Comparison of ENCODE assay signal across 8 cellular contexts in genomic region chr3:53162672-53163458, GRCh38. TPM values are rescaled to one million over a fixed set of nuclear protein-coding genes. Genes with fewer than 3 reads are reported as not detected.
DNase-seq lines count a peak whose midpoint lies in the region; ATAC-seq and TF ChIP-seq lines count a peak whose summit lies in the region.

No MANE protein-coding gene starts in this region.

- H3K79me2 ChIP-seq in OCI-LY3 (ENCODE audit: low read length) = peaks cover 66% of the 10 kb centered on the region

- no peak overlapping the region for H2BK120ac ChIP-seq in mesenchymal stem cell (ENCODE audit: low read depth, low read length)

- H4K8ac ChIP-seq in mesenchymal stem cell (ENCODE audit: low read length) = peak overlapping the region; percentile 55

- peaks cover 28% of the 10 kb centered on the region for H3K36me3 ChIP-seq in OCI-LY3 (replicated peaks; ENCODE audit: low read depth, low read length)
- H3K36me3 ChIP-seq in adipocyte (ENCODE audit: control insufficient read depth, insufficient read depth, low read length, severe bottlenecking) = no peaks in the 10 kb centered on the region
- peaks cover 0 to 16% of the 10 kb centered on the region in 2 experiments for H3K36me3 ChIP-seq in mesenchymal stem cell (ENCODE audit: control insufficient read depth in 1 of 2, insufficient read depth in 2 of 2, low read depth in 1 of 2, low read length in 2 of 2)
- no peaks in the 10 kb centered on the region for H3K36me3 ChIP-seq in stomach smooth muscle (ENCODE audit: control insufficient read depth in 2 of 2, insufficient read depth in 2 of 2, low read length in 2 of 2)

- peak overlapping the region in 1 of 2 experiments; percentile 84 for H3K14ac ChIP-seq in mesenchymal stem cell (ENCODE audit: low read length in 2 of 2)

- DNase-seq in adipocyte (ENCODE audit: low read depth) (no peak), mesenchymal stem cell (peak; percentile 34), left lobe of liver (ENCODE audit: low spot score) (no peak), SW 1271 (lab: John Stamatoyannopoulos, UW) (no peak), C1 segment of cervical spinal cord (lab: John Stamatoyannopoulos, UW) (no peak)

- peak; percentile 27 for ATAC-seq in GM19455 (IDR thresholded peaks at IDR 0.05; ENCODE audit: unreplicated experiment)
- ATAC-seq in left lobe of liver = no peak

- peaks cover 19% of the 10 kb centered on the region for H3K79me1 ChIP-seq in mesenchymal stem cell (replicated peaks; ENCODE audit: low read length, poor library complexity, severe bottlenecking)

- no peak overlapping the region for H2BK15ac ChIP-seq in mesenchymal stem cell (ENCODE audit: low read depth, poor library complexity, severe bottlenecking)

- peak overlapping the region in 1 of 2 experiments; percentile 5 for H3K4ac ChIP-seq in mesenchymal stem cell (ENCODE audit: low read depth in 1 of 2, low read length in 2 of 2)

- H3K9me3 ChIP-seq in OCI-LY3 (ENCODE audit: insufficient read depth, low read length) = no peaks in the 10 kb centered on the region
- H3K9me3 ChIP-seq in adipocyte (ENCODE audit: control insufficient read depth, low read length) = no peaks in the 10 kb centered on the region
- H3K9me3 ChIP-seq in mesenchymal stem cell (ENCODE audit: control insufficient read depth, low read length) = no peaks in the 10 kb centered on the region
- no peaks in the 10 kb centered on the region for H3K9me3 ChIP-seq in stomach smooth muscle (ENCODE audit: control insufficient read depth in 2 of 2, low read length in 2 of 2)

- H3K4me3 ChIP-seq in OCI-LY3 (ENCODE audit: low read length) = peak overlapping the region; percentile 92
- peak overlapping the region; percentile 89 for H3K4me3 ChIP-seq in adipocyte (ENCODE audit: low read length)
- H3K4me3 ChIP-seq in mesenchymal stem cell (ENCODE audit: insufficient read depth in 1 of 2, low read depth in 1 of 2, low read length in 2 of 2) = peak overlapping the region; percentile 26 to 77
- peak overlapping the region in 1 of 2 donors; percentile 84 for H3K4me3 ChIP-seq in stomach smooth muscle (ENCODE audit: low read length in 2 of 2)

- TF ChIP-seq CTCF in OCI-LY3 (IDR thresholded peaks at IDR 0.05; ENCODE audit: low read depth, low read length) = no peak

- H3K4me2 ChIP-seq in OCI-LY3 (ENCODE audit: low read length) (peak overlapping the region; percentile 97), mesenchymal stem cell (ENCODE audit: low read length, poor library complexity, severe bottlenecking) (peak overlapping the region; percentile 66)

- no peak overlapping the region for H2AK5ac ChIP-seq in mesenchymal stem cell (ENCODE audit: low read length, severe bottlenecking)

- peaks cover 7% of the 10 kb centered on the region for H3K27me3 ChIP-seq in OCI-LY3 (ENCODE audit: low read depth, low read length)
- H3K27me3 ChIP-seq in adipocyte (replicated peaks; ENCODE audit: control insufficient read depth, insufficient read depth, low read length) = peaks cover 7% of the 10 kb centered on the region
- H3K27me3 ChIP-seq in mesenchymal stem cell (ENCODE audit: control insufficient read depth in 1 of 2, insufficient read depth in 1 of 2, low read length in 2 of 2) = peaks cover 1 to 4% of the 10 kb centered on the region in 2 experiments
- no peaks in the 10 kb centered on the region for H3K27me3 ChIP-seq in stomach smooth muscle (ENCODE audit: control insufficient read depth in 1 of 2, insufficient read depth in 2 of 2, low read length in 2 of 2)

- H4K20me1 ChIP-seq in OCI-LY3 (ENCODE audit: insufficient read depth, low read length) = peaks cover 58% of the 10 kb centered on the region

- peak overlapping the region in 1 of 2 experiments; percentile 89 for H3K18ac ChIP-seq in mesenchymal stem cell (ENCODE audit: low read depth in 1 of 2, low read length in 2 of 2)

- 78% methylated on average over 12 of the region's 12 CpGs for WGBS in mesenchymal stem cell

- H4K91ac ChIP-seq in mesenchymal stem cell (ENCODE audit: low read length) = peak overlapping the region; percentile 52

- peak overlapping the region; percentile 53 to 75 for H2BK12ac ChIP-seq in mesenchymal stem cell (ENCODE audit: low read length in 2 of 2)

- no peak overlapping the region for H3K27ac ChIP-seq in OCI-LY3 (ENCODE audit: low read length)
- no peak overlapping the region for H3K27ac ChIP-seq in mesenchymal stem cell (ENCODE audit: low read length, poor library complexity, severe bottlenecking)
- H3K27ac ChIP-seq in stomach smooth muscle (ENCODE audit: low read length) = peak overlapping the region; percentile 31

- H3K9ac ChIP-seq in OCI-LY3 (ENCODE audit: low read length) = peak overlapping the region; percentile 96
- H3K9ac ChIP-seq in adipocyte (ENCODE audit: low read length) = peak overlapping the region; percentile 75
- peak overlapping the region; percentile 66 for H3K9ac ChIP-seq in mesenchymal stem cell (ENCODE audit: low read length)
- H3K9ac ChIP-seq in stomach smooth muscle (ENCODE audit: low read length in 2 of 2) = no peak overlapping the region

- peaks cover 51% of the 10 kb centered on the region for H3K4me1 ChIP-seq in OCI-LY3 (ENCODE audit: low read length)
- H3K4me1 ChIP-seq in adipocyte (ENCODE audit: control insufficient read depth, insufficient read depth, low read length) = peaks cover 46% of the 10 kb centered on the region
- H3K4me1 ChIP-seq in mesenchymal stem cell (ENCODE audit: control insufficient read depth, insufficient read depth, low read depth, low read length) = peaks cover 34% of the 10 kb centered on the region
- peaks cover 35% of the 10 kb centered on the region for H3K4me1 ChIP-seq in stomach smooth muscle (ENCODE audit: control insufficient read depth, insufficient read depth, low read length)

- no peak overlapping the region for H2BK5ac ChIP-seq in mesenchymal stem cell (ENCODE audit: low read depth, low read length, poor library complexity, severe bottlenecking)

- H3K23ac ChIP-seq in mesenchymal stem cell (ENCODE audit: low read length in 2 of 2) = no peak overlapping the region

- H2AFZ ChIP-seq in OCI-LY3 (ENCODE audit: low read depth, low read length) = no peak overlapping the region
- no peak overlapping the region for H2AFZ ChIP-seq in mesenchymal stem cell (ENCODE audit: low read depth, low read length)

RNA-seq across cellular contexts. Expression of gene PRKCD, which starts 1.9 kb away (rescaled TPM):
- polyA plus RNA-seq in mesenchymal stem cell (2013, experiment 1 of 2) = 16.8 TPM
- polyA plus RNA-seq in mesenchymal stem cell (2013, experiment 2 of 2) = 15.8 TPM
- total RNA-seq in left lobe of liver = 4.6 TPM

RNA-seq across cellular contexts. Expression of gene RFT1, which starts 32.6 kb away (rescaled TPM):
- 10.1 TPM for polyA plus RNA-seq in mesenchymal stem cell (2013, experiment 1 of 2)
- polyA plus RNA-seq in mesenchymal stem cell (2013, experiment 2 of 2) = 10.0 TPM
- 11.8 TPM for total RNA-seq in left lobe of liver

Comparison
In these comparisons a context has a peak if more than half of its experiments do, and no peak if none do; other contexts are left out.
1. H3K9ac ChIP-seq: peak in OCI-LY3 (single experiment), adipocyte (single experiment) and mesenchymal stem cell (single experiment); none in stomach smooth muscle (0 of 2).